Comparison of ENCODE assay signal across 12 cellular contexts in genomic region chr7:151825711-151826110, GRCh38.
"Had no signal": no experiment of that assay in that cellular context is flagged by ENCODE, and none has a peak within 500 bp of the region (broad histone marks: within the 10 kb centered on the region; RNA-seq: fewer than 3 reads in every experiment).

No MANE protein-coding gene starts in this region.

- H3K27me3 Mint-ChIP-seq: activated naive CD4-positive, alpha-beta T cell treated with anti-CD3 and anti-CD28 coated beads, Interleukin-2, amount 10 ng/mL, durations not matched to agents 7 days and 5 days had no signal

- ATAC-seq: activated CD8-positive, alpha-beta T cell treated with anti-CD3 and anti-CD28 coated beads, Interleukin-2, amount 10 ng/mL, durations not matched to agents 7 days and 5 days had no signal

- H3K4me3 ChIP-seq: hepatocyte, left ventricle myocardium inferior, tibial artery, uterus had no signal

- H3K9me3 Mint-ChIP-seq: activated naive CD4-positive, alpha-beta T cell treated with anti-CD3 and anti-CD28 coated beads, Interleukin-2, amount 10 ng/mL, durations not matched to agents 7 days and 5 days had no signal

- H3K4me3 Mint-ChIP-seq: activated CD8-positive, alpha-beta T cell treated with anti-CD3 and anti-CD28 coated beads, Interleukin-2, amount 10 ng/mL, durations not matched to agents 7 days and 5 days; activated naive CD4-positive, alpha-beta T cell treated with anti-CD3 and anti-CD28 coated beads, Interleukin-2, amount 10 ng/mL, durations not matched to agents 7 days and 5 days had no signal

- H3K9me3 ChIP-seq: left ventricle myocardium inferior, tibial artery, uterus had no signal

- H3K36me3 Mint-ChIP-seq: activated naive CD4-positive, alpha-beta T cell treated with anti-CD3 and anti-CD28 coated beads, Interleukin-2, amount 10 ng/mL, durations not matched to agents 7 days and 5 days had no signal

- H3K27ac Mint-ChIP-seq: activated CD8-positive, alpha-beta T cell treated with anti-CD3 and anti-CD28 coated beads, Interleukin-2, amount 10 ng/mL, durations not matched to agents 7 days and 5 days; activated naive CD4-positive, alpha-beta T cell treated with anti-CD3 and anti-CD28 coated beads, Interleukin-2, amount 10 ng/mL, durations not matched to agents 7 days and 5 days had no signal

- H3K27ac ChIP-seq: hepatocyte, left ventricle myocardium inferior, tibial artery, uterus had no signal

- H3K36me3 ChIP-seq: left ventricle myocardium inferior, tibial artery, uterus had no signal

- DNase-seq: activated CD4-positive, alpha-beta T cell treated with anti-CD3 and anti-CD28 coated beads for 1 hour; activated CD8-positive, alpha-beta memory T cell treated with anti-CD3 and anti-CD28 coated beads, Interleukin-2, amount 50 U/mL, for 48 hours; activated CD8-positive, alpha-beta T cell treated with anti-CD3 and anti-CD28 coated beads, Interleukin-2, amount 10 ng/mL, durations not matched to agents 7 days and 5 days; activated naive CD4-positive, alpha-beta T cell treated with anti-CD3 and anti-CD28 coated beads, Interleukin-2, amount 10 ng/mL, durations not matched to agents 7 days and 5 days; cortex of kidney; effector memory CD4-positive, alpha-beta T cell; kidney; left ventricle myocardium inferior; small intestine; tibial artery; uterus had no signal

- H3K27me3 ChIP-seq: hepatocyte, uterus had no signal

- H3K4me1 Mint-ChIP-seq: activated naive CD4-positive, alpha-beta T cell treated with anti-CD3 and anti-CD28 coated beads, Interleukin-2, amount 10 ng/mL, durations not matched to agents 7 days and 5 days had no signal
